In genomic region chr2:219498280-219499057, GRCh38 we compare ENCODE assay signal across 8 cellular contexts.
A peak's percentile ranks its signal among the peaks of the same experiment; 100 is the strongest.
DNase-seq lines count a peak whose midpoint lies in the region; ATAC-seq and TF ChIP-seq lines count a peak whose summit lies in the region.

Gene GMPPA (plus strand): TSS chr2:219498891. CDS start chr2:219499976, 1,085 bp downstream.

- peak within 1 kb of the TSS; percentile 92 for H3K4me3 Mint-ChIP-seq in activated naive CD4-positive, alpha-beta T cell treated with anti-CD3 and anti-CD28 coated beads, Interleukin-2, amount 50 U/mL, for 24 hours

- H3K4me3 ChIP-seq in GM06990 (replicated peaks; ENCODE audit: low read depth, low read length): peak within 1 kb of the TSS; percentile 83

- no peaks in the 10 kb centered on the region for H3K9me3 Mint-ChIP-seq in activated naive CD4-positive, alpha-beta T cell treated with anti-CD3 and anti-CD28 coated beads, Interleukin-2, amount 50 U/mL, for 24 hours

- peaks cover 35% of the 10 kb centered on the region for H3K4me1 Mint-ChIP-seq in activated naive CD4-positive, alpha-beta T cell treated with anti-CD3 and anti-CD28 coated beads, Interleukin-2, amount 50 U/mL, for 24 hours

- TF ChIP-seq CTCF in GM06990 (IDR thresholded peaks at IDR 0.05; ENCODE audit: insufficient read depth, low read length, poor library complexity, severe bottlenecking): no peak

- peaks cover 4% of the 10 kb centered on the region for H3K36me3 ChIP-seq in GM06990 (ENCODE audit: control insufficient read depth, insufficient read depth, low read length)

- ATAC-seq in HG02588 (IDR thresholded peaks at IDR 0.05; ENCODE audit: unreplicated experiment) (peak; percentile 92), SK-N-SH treated with all-trans-retinoic acid at 6 μM for 48 hours (peak; percentile 87)

- peak within 1 kb of the TSS; percentile 94 for H3K27ac Mint-ChIP-seq in activated naive CD4-positive, alpha-beta T cell treated with anti-CD3 and anti-CD28 coated beads, Interleukin-2, amount 50 U/mL, for 24 hours

- no peaks in the 10 kb centered on the region; the same call in 1 of the 2 replicates for H3K27me3 ChIP-seq in GM06990 (replicated peaks; ENCODE audit: control insufficient read depth, insufficient read depth, low read length)

- DNase-seq in GM06990 (ENCODE audit: extremely low read depth, insufficient read length) (peak; percentile 91), NCI-H1092 (lab: John Stamatoyannopoulos, UW) (peak; percentile 93), germinal center (ENCODE audit: low spot score) (peak; percentile 97), non-pigmented ciliary epithelial cell (ENCODE audit: low read depth) (peak; percentile 96), superior temporal gyrus (ENCODE audit: extremely low spot score) (peak; percentile 95)

- H3K36me3 Mint-ChIP-seq in activated naive CD4-positive, alpha-beta T cell treated with anti-CD3 and anti-CD28 coated beads, Interleukin-2, amount 50 U/mL, for 24 hours: no peaks in the 10 kb centered on the region

- H3K27me3 Mint-ChIP-seq in activated naive CD4-positive, alpha-beta T cell treated with anti-CD3 and anti-CD28 coated beads, Interleukin-2, amount 50 U/mL, for 24 hours: peaks cover 15% of the 10 kb centered on the region

TF ChIP-seq in SK-N-SH treated with all-trans-retinoic acid at 6 μM for 48 hours, 23 proteins besides CTCF, POLR2A, EP300 and RAD21:
- TF ChIP-seq ISL1 (CRISPR knock-in tag; IDR thresholded peaks at IDR 0.05) (no peak), ZNF565 (CRISPR knock-in tag; conservative IDR thresholded peaks at IDR 0.05; ENCODE audit: low read depth) (no peak), ESRRG (CRISPR knock-in tag; IDR thresholded peaks at IDR 0.05) (no peak), SNAI2 (CRISPR knock-in tag; IDR thresholded peaks at IDR 0.05) (no peak), CSDC2 (CRISPR knock-in tag; IDR thresholded peaks at IDR 0.05) (no peak), PATZ1 (CRISPR knock-in tag; IDR thresholded peaks at IDR 0.05; ENCODE audit: borderline replicate concordance) (no peak), PPARA (CRISPR knock-in tag; IDR thresholded peaks at IDR 0.05; ENCODE audit: borderline replicate concordance) (no peak), BACH2 (CRISPR knock-in tag; IDR thresholded peaks at IDR 0.05; ENCODE audit: borderline replicate concordance) (no peak)
- TF ChIP-seq, protein P1, sequence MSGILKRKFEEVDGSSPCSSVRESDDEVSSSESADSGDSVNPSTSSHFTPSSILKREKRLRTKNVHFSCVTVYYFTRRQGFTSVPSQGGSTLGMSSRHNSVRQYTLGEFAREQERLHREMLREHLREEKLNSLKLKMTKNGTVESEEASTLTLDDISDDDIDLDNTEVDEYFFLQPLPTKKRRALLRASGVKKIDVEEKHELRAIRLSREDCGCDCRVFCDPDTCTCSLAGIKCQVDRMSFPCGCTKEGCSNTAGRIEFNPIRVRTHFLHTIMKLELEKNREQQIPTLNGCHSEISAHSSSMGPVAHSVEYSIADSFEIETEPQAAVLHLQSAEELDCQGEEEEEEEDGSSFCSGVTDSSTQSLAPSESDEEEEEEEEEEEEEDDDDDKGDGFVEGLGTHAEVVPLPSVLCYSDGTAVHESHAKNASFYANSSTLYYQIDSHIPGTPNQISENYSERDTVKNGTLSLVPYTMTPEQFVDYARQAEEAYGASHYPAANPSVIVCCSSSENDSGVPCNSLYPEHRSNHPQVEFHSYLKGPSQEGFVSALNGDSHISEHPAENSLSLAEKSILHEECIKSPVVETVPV (CRISPR knock-in tag; IDR thresholded peaks at IDR 0.05): no peak
- TF ChIP-seq, protein P2, sequence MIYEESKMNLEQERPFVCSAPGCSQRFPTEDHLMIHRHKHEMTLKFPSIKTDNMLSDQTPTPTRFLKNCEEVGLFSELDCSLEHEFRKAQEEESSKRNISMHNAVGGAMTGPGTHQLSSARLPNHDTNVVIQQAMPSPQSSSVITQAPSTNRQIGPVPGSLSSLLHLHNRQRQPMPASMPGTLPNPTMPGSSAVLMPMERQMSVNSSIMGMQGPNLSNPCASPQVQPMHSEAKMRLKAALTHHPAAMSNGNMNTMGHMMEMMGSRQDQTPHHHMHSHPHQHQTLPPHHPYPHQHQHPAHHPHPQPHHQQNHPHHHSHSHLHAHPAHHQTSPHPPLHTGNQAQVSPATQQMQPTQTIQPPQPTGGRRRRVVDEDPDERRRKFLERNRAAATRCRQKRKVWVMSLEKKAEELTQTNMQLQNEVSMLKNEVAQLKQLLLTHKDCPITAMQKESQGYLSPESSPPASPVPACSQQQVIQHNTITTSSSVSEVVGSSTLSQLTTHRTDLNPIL (CRISPR knock-in tag; IDR thresholded peaks at IDR 0.05; ENCODE audit: low read depth): no peak

Comparison
In these comparisons a context has a peak if more than half of its experiments do, and no peak if none do; other contexts are left out.
1. Peak in every context shown above with its lines: DNase-seq, ATAC-seq and H3K4me3 ChIP-seq.